In the genomic region with DNA sequence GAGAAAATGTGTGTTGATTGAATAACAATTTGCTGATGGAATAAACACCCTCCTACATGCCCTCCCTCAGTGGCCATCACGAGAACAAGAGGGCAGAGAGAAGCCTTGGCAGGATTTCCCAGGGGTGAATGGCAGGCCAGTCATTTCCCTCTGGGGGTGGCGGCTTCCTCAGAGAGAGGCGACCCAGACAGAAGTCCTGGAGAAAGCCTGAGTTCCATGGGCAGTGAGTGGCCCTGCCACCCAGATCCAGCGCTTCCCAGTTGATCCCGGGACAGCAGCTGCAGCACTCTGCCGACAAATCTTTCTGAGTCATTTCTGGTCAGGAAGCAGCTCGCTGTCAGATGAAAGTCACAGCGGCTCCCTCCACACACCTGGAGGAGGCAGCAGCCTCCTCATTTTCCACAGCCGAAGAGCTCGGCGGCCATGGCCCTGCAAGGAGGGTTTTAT, we compare ENCODE assay signal across 8 cellular contexts.
DNase-seq lines count a peak whose midpoint lies in the region; ATAC-seq lines count a peak whose summit lies in the region.

No MANE protein-coding gene starts in this region.

- DNase-seq in SHP77 (lab: John Stamatoyannopoulos, UW) (peak; percentile 41 to 43), SHP77 treated with DMSO at 0.1 percent for 48 hours (lab: John Stamatoyannopoulos, UW) (no peak), right cardiac atrium (peak in 2 of 3 donors; percentile 62 to 67), T-helper 1 cell (no peak), NOMO-1 (lab: John Stamatoyannopoulos, UW; ENCODE audit: unreplicated experiment in 2 of 2) (no peak)
- DNase-seq in activated CD8-positive, alpha-beta T cell treated with anti-CD3 and anti-CD28 coated beads, Interleukin-2, amount 10 ng/mL, durations not matched to agents 7 days and 5 days = no peak
- DNase-seq in stimulated activated CD4-positive, alpha-beta T cell treated with anti-CD3 and anti-CD28 coated beads, Interleukin-4, amount 100 ng/mL, for 1 hour = peak; percentile 26
- DNase-seq in activated CD4-positive, CD25-positive, alpha-beta regulatory T cell (lab: John Stamatoyannopoulos, UW) = no peak

- H3K36me3 Mint-ChIP-seq in activated CD8-positive, alpha-beta T cell treated with anti-CD3 and anti-CD28 coated beads, Interleukin-2, amount 10 ng/mL, durations not matched to agents 7 days and 5 days (ENCODE audit: low read depth) = no peaks in the 10 kb centered on the region

- POLR2A ChIA-PET in activated CD8-positive, alpha-beta T cell treated with anti-CD3 and anti-CD28 coated beads, Interleukin-2, amount 10 ng/mL, durations not matched to agents 7 days and 5 days (lab: Charles Lee) = no interaction called here

- H3K27me3 Mint-ChIP-seq in activated CD8-positive, alpha-beta T cell treated with anti-CD3 and anti-CD28 coated beads, Interleukin-2, amount 10 ng/mL, durations not matched to agents 7 days and 5 days (ENCODE audit: low read depth) = peaks cover 22% of the 10 kb centered on the region

- H3K27ac Mint-ChIP-seq in activated CD8-positive, alpha-beta T cell treated with anti-CD3 and anti-CD28 coated beads, Interleukin-2, amount 10 ng/mL, durations not matched to agents 7 days and 5 days = no peak overlapping the region

- no peaks in the 10 kb centered on the region for H3K27me3 ChIP-seq in right cardiac atrium (ENCODE audit: control insufficient read depth, insufficient read depth)

- intact Hi-C loops in right cardiac atrium (cut with DNase I) = no loop called here

- CTCF ChIA-PET in activated CD8-positive, alpha-beta T cell treated with anti-CD3 and anti-CD28 coated beads, Interleukin-2, amount 10 ng/mL, durations not matched to agents 7 days and 5 days (lab: Charles Lee) = interaction anchor here (1.1 to 1.9 kb wide), 2 partner anchors 16 to 24 kb away, joined by 3 to 7 read pairs; no protein-coding TSS in a partner anchor

- ATAC-seq in activated CD8-positive, alpha-beta T cell treated with anti-CD3 and anti-CD28 coated beads, Interleukin-2, amount 10 ng/mL, durations not matched to agents 7 days and 5 days = peak; percentile 27
- ATAC-seq in right cardiac atrium = peak in 1 of 2 donors; percentile 36

- H3K9me3 Mint-ChIP-seq in activated CD8-positive, alpha-beta T cell treated with anti-CD3 and anti-CD28 coated beads, Interleukin-2, amount 10 ng/mL, durations not matched to agents 7 days and 5 days (ENCODE audit: insufficient read depth) = no peaks in the 10 kb centered on the region

- no peak overlapping the region for H3K4me3 ChIP-seq in right cardiac atrium (ENCODE audit: low read length)

- peaks cover 18% of the 10 kb centered on the region for H3K4me1 Mint-ChIP-seq in activated CD8-positive, alpha-beta T cell treated with anti-CD3 and anti-CD28 coated beads, Interleukin-2, amount 10 ng/mL, durations not matched to agents 7 days and 5 days (ENCODE audit: low read depth)

- WGBS in right cardiac atrium = 38% methylated on average over 11 of the region's 11 CpGs

- H3K4me3 Mint-ChIP-seq in activated CD8-positive, alpha-beta T cell treated with anti-CD3 and anti-CD28 coated beads, Interleukin-2, amount 10 ng/mL, durations not matched to agents 7 days and 5 days = no peak overlapping the region

- H3K4me1 ChIP-seq in right cardiac atrium (ENCODE audit: control insufficient read depth, insufficient read depth, low read length) = no peaks in the 10 kb centered on the region

- no peaks in the 10 kb centered on the region for H3K9me3 ChIP-seq in right cardiac atrium (ENCODE audit: control insufficient read depth, low read length)

- H3K27ac ChIP-seq in right cardiac atrium (ENCODE audit: low read length) = no peak overlapping the region

Comparison
In these comparisons a context has a peak if more than half of its experiments do, and no peak if none do; other contexts are left out.
1. DNase-seq: peak in SHP77 (2 of 2), right cardiac atrium (2 of 3) and stimulated activated CD4-positive, alpha-beta T cell treated with anti-CD3 and anti-CD28 coated beads, Interleukin-4, amount 100 ng/mL, for 1 hour (single experiment); none in SHP77 treated with DMSO at 0.1 percent for 48 hours (single experiment), activated CD8-positive, alpha-beta T cell treated with anti-CD3 and anti-CD28 coated beads, Interleukin-2, amount 10 ng/mL, durations not matched to agents 7 days and 5 days (single experiment), T-helper 1 cell (0 of 5), NOMO-1 (0 of 2) and activated CD4-positive, CD25-positive, alpha-beta regulatory T cell (0 of 4).